In the genomic region with DNA sequence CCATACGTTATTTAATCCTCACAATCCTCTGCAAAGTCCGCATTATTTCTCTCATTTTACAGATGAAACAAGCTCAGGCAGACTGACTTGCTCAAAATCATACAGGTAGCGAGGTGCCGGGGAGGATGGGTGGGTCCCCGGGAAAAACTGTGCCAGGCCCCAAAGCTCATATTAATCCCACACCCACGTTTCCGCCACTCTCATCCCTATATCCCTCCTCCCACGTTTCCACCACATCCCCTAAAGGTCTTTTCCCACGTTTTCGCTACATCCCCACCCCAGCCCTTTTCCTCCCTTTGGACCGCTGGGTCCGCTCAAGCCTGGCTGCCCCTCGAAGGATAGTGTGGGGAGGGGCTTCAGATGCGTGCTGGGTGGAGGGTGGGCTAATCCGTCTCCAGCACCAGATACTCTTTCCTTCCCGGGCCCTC, we compare ENCODE assay signal across 8 cellular contexts. TPM values are rescaled to one million over a fixed set of nuclear protein-coding genes. Genes with fewer than 3 reads are reported as not detected.
DNase-seq lines count a peak whose midpoint lies in the region; ATAC-seq, FAIRE-seq and TF ChIP-seq lines count a peak whose summit lies in the region.

No MANE protein-coding gene starts in this region.

- no peaks in the 10 kb centered on the region for H3K36me3 Mint-ChIP-seq in memory B cell

- FAIRE-seq in urothelium cell line (lab: Jason Lieb, UNC) (no peak), GM19239 (lab: Jason Lieb, UNC) (no peak)

- H3K27ac ChIP-seq in heart right ventricle: peak overlapping the region; percentile 57 to 89 (median 78)

- H3K27ac Mint-ChIP-seq in memory B cell: peak overlapping the region; percentile 78

- DNase-seq in heart right ventricle (peak in 1 of 2 donors; percentile 13), left ventricle myocardium superior (no peak), astrocyte of the spinal cord (ENCODE audit: low read depth, low spot score) (no peak), memory B cell (ENCODE audit: low spot score in 2 of 2) (no peak), urothelium cell line (ENCODE audit: low spot score) (peak; percentile 16), left colon (no peak), GM19239 (ENCODE audit: insufficient read length, low spot score) (no peak)
- no peak for DNase-seq in effector CD8-positive, alpha-beta T cell (lab: John Stamatoyannopoulos, UW)

- H3K4me3 Mint-ChIP-seq in memory B cell: peak overlapping the region; percentile 93

- no peaks in the 10 kb centered on the region for H3K27me3 Mint-ChIP-seq in memory B cell

- no peaks in the 10 kb centered on the region for H3K9me3 Mint-ChIP-seq in memory B cell

- TF ChIP-seq CTCF in heart right ventricle (IDR thresholded peaks at IDR 0.05): no peak
- TF ChIP-seq CTCF in astrocyte of the spinal cord (IDR thresholded peaks at IDR 0.05; ENCODE audit: low read depth, low read length): no peak

- intact Hi-C loops in heart right ventricle (cut with DNase I): loop anchor here in 1 of 10 donors (10.0 kb wide), 1 partner anchor 247 kb away; a partner anchor contains a TSS
- intact Hi-C loops in left ventricle myocardium superior (cut with micrococcal nuclease): no loop called here
- intact Hi-C loops in left colon (cut with DNase I, micrococcal nuclease): no loop called here

- ATAC-seq in heart right ventricle (peak in 1 of 8 donors; percentile 6), left ventricle myocardium superior (no peak), memory B cell (ENCODE audit: low read depth) (no peak), left colon (no peak)

- peaks cover 0 to 50% (median 26%) of the 10 kb centered on the region in 9 donors for H3K4me1 ChIP-seq in heart right ventricle

- H3K9me3 ChIP-seq in heart right ventricle: no peaks in the 10 kb centered on the region

- in situ Hi-C loops in astrocyte of the spinal cord (cut with HindIII; ENCODE audit: low sequenced_read_pairs): no loop called here

- 22 to 27% methylated on average over 16 of the region's 16 CpGs for WGBS in heart right ventricle, 2 donors

- peak overlapping the region; percentile 58 to 92 (median 76) for H3K4me3 ChIP-seq in heart right ventricle
- peak overlapping the region; percentile 78 for H3K4me3 ChIP-seq in astrocyte of the spinal cord (ENCODE audit: low read depth, low read length)

- peaks cover 16% of the 10 kb centered on the region for H3K4me1 Mint-ChIP-seq in memory B cell

- H3K27me3 ChIP-seq in heart right ventricle: no peaks in the 10 kb centered on the region

- no peaks in the 10 kb centered on the region for H3K36me3 ChIP-seq in heart right ventricle

RNA-seq across cellular contexts. Expression of a gene that starts 0.4 kb away (rescaled TPM):
- total RNA-seq in heart right ventricle: 10 to 100 TPM in 4 of 10 donors, 1 to 10 TPM in 6; 4.2 to 16.3 (median 8.8) TPM
- polyA plus RNA-seq in heart right ventricle: 1 to 10 TPM; 1.1 to 2.7 TPM
- total RNA-seq in left ventricle myocardium superior: 4.8 TPM
- total RNA-seq in left colon: 1 to 10 TPM; 3.8 to 7.8 TPM
